In genomic region chr13:110443633-110444225, GRCh38 we compare ENCODE assay signal across 1 cellular context.
TF ChIP-seq lines count a peak whose summit lies in the region.

No MANE protein-coding gene starts in this region.

TF ChIP-seq in HepG2, 621 proteins besides CTCF, POLR2A, EP300 and RAD21 (continued from another document):
- TF ChIP-seq PAXIP1 (CRISPR knock-in tag; conservative IDR thresholded peaks at IDR 0.05) (no peak), ZNF557 (CRISPR knock-in tag; IDR thresholded peaks at IDR 0.05) (no peak), SUZ12 (IDR thresholded peaks at IDR 0.05; ENCODE audit: low read depth, low read length) (no peak), ZSCAN25 (CRISPR knock-in tag; IDR thresholded peaks at IDR 0.05) (no peak), NR3C1 (CRISPR knock-in tag; IDR thresholded peaks at IDR 0.05) (no peak), SRSF4 (IDR thresholded peaks at IDR 0.05; ENCODE audit: low read depth, low read length, poor library complexity, severe bottlenecking) (no peak)
